2 cellular contexts compared by ENCODE assay signal in genomic region chr3:107117156-107117555, GRCh38.
A peak's percentile ranks its signal among the peaks of the same experiment; 100 is the strongest.
TF ChIP-seq lines count a peak whose summit lies in the region.

No MANE protein-coding gene starts in this region.

TF ChIP-seq in A549, 52 proteins besides CTCF, POLR2A, EP300 and RAD21:
- TF ChIP-seq RARB (CRISPR knock-in tag; IDR thresholded peaks at IDR 0.05) (no peak), MAFK (IDR thresholded peaks at IDR 0.05; ENCODE audit: partially characterized antibody) (peak; percentile 65)

TF ChIP-seq in H1, 55 proteins besides CTCF, POLR2A, EP300 and RAD21:
- no peak for TF ChIP-seq CEBPB (IDR thresholded peaks at IDR 0.05; ENCODE audit: low read depth, low read length)
- no peak for TF ChIP-seq CBX5 (IDR thresholded peaks at IDR 0.05; ENCODE audit: low read depth, low read length)
- no peak for TF ChIP-seq BACH1 (IDR thresholded peaks at IDR 0.05; ENCODE audit: low read length)
- TF ChIP-seq SRF (IDR thresholded peaks at IDR 0.05; ENCODE audit: low read depth, low read length), result no peak
- no peak for TF ChIP-seq CTBP2 (IDR thresholded peaks at IDR 0.05; ENCODE audit: borderline replicate concordance, insufficient read depth, insufficient read length, low read length)
- TF ChIP-seq RXRA (IDR thresholded peaks at IDR 0.05; ENCODE audit: insufficient read depth, low read depth, low read length), result no peak
- TF ChIP-seq HDAC2 (IDR thresholded peaks at IDR 0.05; ENCODE audit: borderline replicate concordance in 1 of 2, low read depth in 2 of 2, low read length in 2 of 2), result no peak
